ENCODE assay signal across 21 cellular contexts in genomic region chr5:2158767-2159166, GRCh38.
"Had no signal": no experiment of that assay in that cellular context is flagged by ENCODE, and none has a peak within 500 bp of the region (broad histone marks: within the 10 kb centered on the region; RNA-seq: fewer than 3 reads in every experiment).

No MANE protein-coding gene starts in this region.

- H3K9ac ChIP-seq: SK-N-SH had no signal

- ATAC-seq: HepG2 had no signal

- DNase-seq: IMR-90, Karpas-422, KG1, MM.1S, NCI-H1092 treated with DMSO at 0.1 percent for 48 hours, NCI-H1436, NCI-H187, NCI-H2029, NCI-H2081 treated with DMSO at 0.1 percent for 48 hours, NCI-H2171, NCI-H226, NCI-H446, NCI-H510A, NCI-H524 treated with DMSO at 0.1 percent for 48 hours, NCI-H69, NCI-H774, RPMI8226, SHP77, SK-N-SH had no signal

- H3K9me3 ChIP-seq: SK-N-SH had no signal

- FAIRE-seq: HepG2, RCC 7860 had no signal
